In the genomic region with DNA sequence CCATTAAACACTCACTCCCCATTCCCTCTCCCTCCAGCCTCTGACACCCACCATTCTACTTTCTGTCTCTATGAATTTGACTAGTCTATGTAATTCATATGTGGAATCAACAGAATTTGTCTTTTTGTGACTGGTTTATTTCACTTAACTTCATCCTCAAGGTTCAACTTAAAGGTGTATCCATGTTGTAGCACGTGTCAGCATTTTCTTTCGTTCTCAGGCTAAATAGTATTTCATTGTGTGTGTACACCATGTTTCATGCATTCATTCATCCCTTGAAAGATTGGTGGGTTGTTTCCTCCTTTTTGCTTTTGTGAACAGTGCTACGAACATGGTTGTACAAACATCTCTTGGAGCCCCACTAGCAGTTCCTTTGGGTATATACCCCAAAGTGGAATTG, we compare ENCODE assay signal across 12 cellular contexts. TPM values are rescaled to one million over a fixed set of nuclear protein-coding genes. Genes with fewer than 3 reads are reported as not detected.
"Had no signal": no experiment of that assay in that cellular context is flagged by ENCODE, and none has a peak within 500 bp of the region (broad histone marks: within the 10 kb centered on the region; RNA-seq: fewer than 3 reads in every experiment).

No MANE protein-coding gene starts in this region.

- H3K4me1 ChIP-seq: HAP-1 had no signal

- H3K4me1 Mint-ChIP-seq: GM23338, H9 had no signal

- H3K36me3 ChIP-seq: HAP-1 had no signal

- DNase-seq: GM23248, GOT3, H7, H9, HCEC 1CT, HFFc6 had no signal

- H3K4me3 Mint-ChIP-seq: GM23338, H9, HFFc6 had no signal

- FAIRE-seq: H1, H54 had no signal

- ATAC-seq: GM23338, HCT116 had no signal

- H3K9me3 Mint-ChIP-seq: GM23338, H9, HFFc6 had no signal

- H3K4me3 ChIP-seq: GM23248, GM23338, HAP-1 had no signal

- H3K9ac ChIP-seq: GM23248 had no signal

- H3K4me2 ChIP-seq: GM23338 had no signal

- H2AFZ ChIP-seq: GM23248, GM23338 had no signal

- H3K27ac Mint-ChIP-seq: GM23338, H9, HFFc6 had no signal

- H3K27ac ChIP-seq: GM23248 had no signal

- H3K9me3 ChIP-seq: HAP-1 had no signal

RNA-seq across cellular contexts. Expression of gene ATP2C2, which starts 36.0 kb away (rescaled TPM):
- total RNA-seq: GM23248, H4, HFFc6 had no signal
